Comparison of ENCODE assay signal across 8 cellular contexts in genomic region chr1:109983380-109984189, GRCh38. TPM values are rescaled to one million over a fixed set of nuclear protein-coding genes. Genes with fewer than 3 reads are reported as not detected.
DNase-seq lines count a peak whose midpoint lies in the region; ATAC-seq and TF ChIP-seq lines count a peak whose summit lies in the region.

No MANE protein-coding gene starts in this region.

- TF ChIP-seq EP300 in upper lobe of left lung (IDR thresholded peaks at IDR 0.05): no peak

- H3K27me3 ChIP-seq in colonic mucosa (no peaks in the 10 kb centered on the region), muscle layer of duodenum (ENCODE audit: low read depth, low read length) (no peaks in the 10 kb centered on the region), upper lobe of left lung (no peaks in the 10 kb centered on the region), foreskin keratinocyte (no peaks in the 10 kb centered on the region)

- TF ChIP-seq CTCF in colonic mucosa (IDR thresholded peaks at IDR 0.05): no peak
- no peak for TF ChIP-seq CTCF in upper lobe of left lung (IDR thresholded peaks at IDR 0.05)
- TF ChIP-seq CTCF in foreskin keratinocyte (conservative IDR thresholded peaks at IDR 0.05): no peak

- DNase-seq in activated naive CD4-positive, alpha-beta T cell treated with Interleukin-2 at 50 U/mL for 16 hours: peak; percentile 3
- DNase-seq in activated naive CD4-positive, alpha-beta T cell treated with anti-CD3 and anti-CD28 coated beads, Interleukin-2, amount 50 U/mL, for 16 hours: no peak
- DNase-seq in colonic mucosa: no peak
- no peak for DNase-seq in upper lobe of left lung
- DNase-seq in NCI-H1436 treated with DMSO at 0.1 percent for 48 hours (lab: John Stamatoyannopoulos, UW): no peak
- DNase-seq in foreskin keratinocyte: no peak
- DNase-seq in NCI-H1105 treated with DMSO at 0.1 percent for 48 hours (lab: John Stamatoyannopoulos, UW): no peak

- no peak for TF ChIP-seq POLR2A in upper lobe of left lung (IDR thresholded peaks at IDR 0.05)

- 52 to 64% methylated on average over 4 to 5 of the region's 5 CpGs for WGBS in upper lobe of left lung, 2 donors

- H3K9ac ChIP-seq in colonic mucosa (ENCODE audit: low read depth in 2 of 2, low read length in 2 of 2): no peak overlapping the region

- peak overlapping the region; percentile 91 for H3K27ac ChIP-seq in colonic mucosa
- H3K27ac ChIP-seq in muscle layer of duodenum (ENCODE audit: low read length): peak overlapping the region; percentile 48
- H3K27ac ChIP-seq in upper lobe of left lung: peak overlapping the region in 3 of 4 donors; percentile 8 to 99 (median 93)
- H3K27ac ChIP-seq in foreskin keratinocyte: no peak overlapping the region

- H3K4me1 ChIP-seq in colonic mucosa (peaks cover 19% of the 10 kb centered on the region), muscle layer of duodenum (ENCODE audit: control insufficient read depth in 1 of 2, insufficient read depth in 2 of 2, low read length in 2 of 2) (peaks cover 18 to 29% of the 10 kb centered on the region in 2 donors), upper lobe of left lung (peaks cover 52 to 66% (median 61%) of the 10 kb centered on the region in 4 donors), foreskin keratinocyte (peaks cover 7% of the 10 kb centered on the region)

- H3K36me3 ChIP-seq in colonic mucosa: no peaks in the 10 kb centered on the region
- H3K36me3 ChIP-seq in muscle layer of duodenum (ENCODE audit: control insufficient read depth in 1 of 2, insufficient read depth in 2 of 2, low read length in 2 of 2): no peaks in the 10 kb centered on the region
- no peaks in the 10 kb centered on the region for H3K36me3 ChIP-seq in upper lobe of left lung

- H3K9me3 ChIP-seq in colonic mucosa: no peaks in the 10 kb centered on the region
- no peaks in the 10 kb centered on the region for H3K9me3 ChIP-seq in muscle layer of duodenum (ENCODE audit: control insufficient read depth in 1 of 2, low read length in 2 of 2)
- H3K9me3 ChIP-seq in upper lobe of left lung: no peaks in the 10 kb centered on the region

- intact Hi-C loops in colonic mucosa (cut with DNase I): loop anchor here (1.0 to 10.0 kb wide), 4 partner anchors 206 to 439 kb away; partner anchors contain the start of gene GNAI3

- no peak overlapping the region for H3K4me3 ChIP-seq in colonic mucosa
- H3K4me3 ChIP-seq in muscle layer of duodenum (ENCODE audit: low read depth in 1 of 2, low read length in 2 of 2): no peak overlapping the region
- H3K4me3 ChIP-seq in upper lobe of left lung: no peak overlapping the region

- ATAC-seq in upper lobe of left lung (ENCODE audit: low FRiP score in 2 of 2) (no peak), foreskin keratinocyte (no peak)

RNA-seq across cellular contexts. Expression of gene AHCYL1, which starts 1.0 kb away (rescaled TPM):
- total RNA-seq in colonic mucosa (100 to 1,000 TPM; 108 to 115 TPM), upper lobe of left lung (10 to 100 TPM; 41.9 to 89.6 (median 76.1) TPM), foreskin keratinocyte (42.6 and 45.5 TPM in 2 replicates)
- polyA plus RNA-seq in foreskin keratinocyte: 22.1 and 25.2 TPM in 2 replicates

RNA-seq across cellular contexts. Expression of gene STRIP1, which starts 50.8 kb away (rescaled TPM):
- total RNA-seq in colonic mucosa: 10 to 100 TPM; 27.9 to 34.1 TPM
- 10 to 100 TPM; 29.2 to 62.9 (median 34.3) TPM for total RNA-seq in upper lobe of left lung
- 28.4 and 29.3 TPM in 2 replicates for total RNA-seq in foreskin keratinocyte
- 11.8 and 12.9 TPM in 2 replicates for polyA plus RNA-seq in foreskin keratinocyte
